1 cellular context compared by ENCODE assay signal in genomic region chr10:21166557-21167287, GRCh38.
A peak's percentile ranks its signal among the peaks of the same experiment; 100 is the strongest.
TF ChIP-seq lines count a peak whose summit lies in the region.

No MANE protein-coding gene starts in this region.

TF ChIP-seq in K562, 482 proteins besides CTCF, POLR2A, EP300 and RAD21 (continued from another document and continues in another):
- TF ChIP-seq CHD7 (IDR thresholded peaks at IDR 0.05; ENCODE audit: low read depth, low read length) (no peak), MYC (IDR thresholded peaks at IDR 0.05; ENCODE audit: low read depth, low read length) (peak; percentile 49; the same call in 1 of the 2 replicates), MYC (CRISPR knock-in tag; IDR thresholded peaks at IDR 0.05; ENCODE audit: borderline replicate concordance, low read depth) (no peak), ZNF592 (IDR thresholded peaks at IDR 0.05) (peak; percentile 33; the same call in 1 of the 2 replicates), ZNF354B (CRISPR knock-in tag; IDR thresholded peaks at IDR 0.05) (no peak), ZBTB11 (CRISPR knock-in tag; IDR thresholded peaks at IDR 0.05) (0 out of 6 replicates have a peak, but pooled peaks of 1 of the 3 experiments have one; percentile 46), TAL1 (IDR thresholded peaks at IDR 0.05) (no peak), ZNF512 (tag; IDR thresholded peaks at IDR 0.05) (no peak), BRD9 (IDR thresholded peaks at IDR 0.05; ENCODE audit: low read depth, partially characterized antibody) (no peak), MTF1 (CRISPR knock-in tag; IDR thresholded peaks at IDR 0.05; ENCODE audit: borderline replicate concordance) (no peak), ZNF175 (CRISPR knock-in tag; IDR thresholded peaks at IDR 0.05; ENCODE audit: low read depth) (peak; percentile 45; the same call in 1 of the 2 replicates), SREBF1 (IDR thresholded peaks at IDR 0.05; ENCODE audit: borderline replicate concordance, low read depth, low read length) (no peak), SUPT5H (IDR thresholded peaks at IDR 0.05) (no peak), ZNF584 (CRISPR knock-in tag; IDR thresholded peaks at IDR 0.05; ENCODE audit: low read depth) (0 out of 2 replicates have a peak, but pooled peaks have one; percentile 59), ZNF699 (CRISPR knock-in tag; IDR thresholded peaks at IDR 0.05; ENCODE audit: insufficient replicate concordance) (no peak), RBM39 (optimal IDR thresholded peaks at IDR 0.05; ENCODE audit: low read depth, low read length) (no peak), MEF2A (IDR thresholded peaks at IDR 0.05; ENCODE audit: control insufficient read depth, low read depth, low read length) (no peak), OTX1 (CRISPR knock-in tag; IDR thresholded peaks at IDR 0.05) (no peak), IRF2 (CRISPR knock-in tag; IDR thresholded peaks at IDR 0.05) (no peak), NFIC (IDR thresholded peaks at IDR 0.05) (no peak), IFI16 (CRISPR knock-in tag; IDR thresholded peaks at IDR 0.05) (no peak), PML (IDR thresholded peaks at IDR 0.05; ENCODE audit: low read length) (no peak), ZNF76 (CRISPR knock-in tag; IDR thresholded peaks at IDR 0.05; ENCODE audit: borderline replicate concordance) (0 out of 2 replicates have a peak, but pooled peaks have one; percentile 26), PREB (CRISPR knock-in tag; IDR thresholded peaks at IDR 0.05) (no peak), PATZ1 (CRISPR knock-in tag; IDR thresholded peaks at IDR 0.05; ENCODE audit: borderline replicate concordance) (no peak), ZSCAN29 (IDR thresholded peaks at IDR 0.05) (no peak), ZBED1 (IDR thresholded peaks at IDR 0.05) (no peak), DEAF1 (CRISPR knock-in tag; IDR thresholded peaks at IDR 0.05) (no peak), ZNF583 (CRISPR knock-in tag; IDR thresholded peaks at IDR 0.05) (no peak), ELF1 (tag; IDR thresholded peaks at IDR 0.05) (0 out of 2 replicates have a peak, but pooled peaks have one; percentile 16), GABPA (tag; conservative IDR thresholded peaks at IDR 0.05; ENCODE audit: low read depth) (no peak), HSF4 (CRISPR knock-in tag; IDR thresholded peaks at IDR 0.05; ENCODE audit: borderline replicate concordance) (no peak)
